ENCODE assay signal across 18 cellular contexts in the genomic region with DNA sequence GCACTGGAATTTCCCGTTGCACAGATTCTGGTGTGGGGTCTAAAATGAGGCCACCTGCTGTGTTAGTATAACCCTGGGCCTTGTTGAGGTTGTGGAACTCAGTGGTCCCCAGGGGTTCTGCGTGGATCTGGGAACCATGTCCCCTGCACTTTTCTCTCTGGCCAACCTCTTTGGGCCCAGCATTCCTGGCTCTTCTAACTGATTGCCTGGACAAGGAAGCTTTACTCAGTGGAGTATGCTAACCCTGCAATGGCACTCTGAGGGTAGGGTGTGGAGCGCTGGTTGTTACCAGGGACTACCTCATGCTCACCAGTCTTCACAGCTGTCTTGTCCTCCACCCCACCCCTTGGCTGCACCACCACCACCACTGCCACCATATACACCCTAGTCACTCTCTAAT. TPM values are rescaled to one million over a fixed set of nuclear protein-coding genes. Genes with fewer than 3 reads are reported as not detected.
DNase-seq lines count a peak whose midpoint lies in the region; ATAC-seq and TF ChIP-seq lines count a peak whose summit lies in the region.
"Had no signal": no experiment of that assay in that cellular context is flagged by ENCODE, and none has a peak within 500 bp of the region (broad histone marks: within the 10 kb centered on the region; RNA-seq: fewer than 3 reads in every experiment).

No MANE protein-coding gene starts in this region.

- no peak overlapping the region for H4K8ac ChIP-seq in neuronal stem cell (ENCODE audit: low read depth, low read length)

- DNase-seq in SJSA1 (ENCODE audit: low read depth in 1 of 2, low spot score in 2 of 2) (peak; percentile 68 to 91), neuronal stem cell (ENCODE audit: low spot score) (no peak), RWPE1 (ENCODE audit: low spot score) (no peak), SHP77 treated with DMSO at 0.1 percent for 48 hours (lab: John Stamatoyannopoulos, UW) (no peak)
- no peak for DNase-seq in CD8-positive, alpha-beta T cell
- DNase-seq: ACHN; BE2C; CD4-positive, alpha-beta T cell; DMS153; DMS79; GF-D8; GOT3; H7; HFFc6 had no signal

- no peak overlapping the region for H2BK120ac ChIP-seq in neuronal stem cell (ENCODE audit: low read depth, low read length)

- peak overlapping the region; percentile 28 for H2AK5ac ChIP-seq in neuronal stem cell (ENCODE audit: low read depth, low read length)

- H3K4me1 ChIP-seq in DOHH2 (ENCODE audit: control insufficient read depth, low read length) (peaks cover 100% of the 10 kb centered on the region), SJSA1 (replicated peaks) (no peaks in the 10 kb centered on the region), neuronal stem cell (ENCODE audit: control insufficient read depth in 2 of 2, insufficient read depth in 1 of 2, low read depth in 1 of 2, low read length in 2 of 2) (no peaks in the 10 kb centered on the region)
- H3K4me1 ChIP-seq in CD8-positive, alpha-beta T cell (ENCODE audit: insufficient read depth, low read length), result no peaks in the 10 kb centered on the region
- H3K4me1 ChIP-seq: BE2C had no signal

- H3K27me3 Mint-ChIP-seq in CD8-positive, alpha-beta T cell (ENCODE audit: low read depth), result peaks cover 8% of the 10 kb centered on the region
- H3K27me3 Mint-ChIP-seq: CD4-positive, alpha-beta T cell; IgD-negative memory B cell had no signal

- H2AFZ ChIP-seq in neuronal stem cell (ENCODE audit: low read length), result no peak overlapping the region

- H4K20me1 ChIP-seq in DOHH2 (ENCODE audit: control insufficient read depth, insufficient read depth, low read depth, low read length), result no peaks in the 10 kb centered on the region

- CTCF ChIA-PET in RWPE1 (lab: Yijun Ruan, JAX), result interaction anchor here (0.6 kb wide), 1 partner anchor 153 kb away, joined by 3 read pairs; no protein-coding TSS in a partner anchor
- CTCF ChIA-PET in CD8-positive, alpha-beta T cell (lab: Charles Lee), result no interaction called here

- H3K36me3 ChIP-seq in DOHH2 (ENCODE audit: control insufficient read depth, low read length), result peaks cover 29% of the 10 kb centered on the region
- H3K36me3 ChIP-seq in SJSA1, result no peaks in the 10 kb centered on the region
- no peaks in the 10 kb centered on the region for H3K36me3 ChIP-seq in neuronal stem cell (replicated peaks in 1 of 2; ENCODE audit: control insufficient read depth in 2 of 2, insufficient read depth in 2 of 2, low read length in 2 of 2)
- no peaks in the 10 kb centered on the region for H3K36me3 ChIP-seq in CD8-positive, alpha-beta T cell (ENCODE audit: insufficient read depth, low read length)
- H3K36me3 ChIP-seq: BE2C had no signal

- H3F3A ChIP-seq in DOHH2 (ENCODE audit: control insufficient read depth, insufficient read depth), result peaks cover 26% of the 10 kb centered on the region

- H3K9ac ChIP-seq in neuronal stem cell (ENCODE audit: low read depth, low read length, poor library complexity), result no peak overlapping the region

- POLR2A ChIA-PET in RWPE1 (lab: Yijun Ruan, JAX; ENCODE audit: low non-redundant PET), result no interaction called here
- POLR2A ChIA-PET in CD8-positive, alpha-beta T cell (lab: Charles Lee), result no interaction called here

- no peak overlapping the region for H2BK12ac ChIP-seq in neuronal stem cell (ENCODE audit: low read length)

- TF ChIP-seq CTCF in DOHH2 (IDR thresholded peaks at IDR 0.05; ENCODE audit: low read depth, low read length, poor library complexity, severe bottlenecking), result no peak
- TF ChIP-seq CTCF in RWPE1 (conservative IDR thresholded peaks at IDR 0.05; ENCODE audit: low read depth), result no peak
- TF ChIP-seq CTCF in CD8-positive, alpha-beta T cell (IDR thresholded peaks at IDR 0.05), result no peak

- no peaks in the 10 kb centered on the region for H3K9me3 ChIP-seq in DOHH2 (ENCODE audit: control insufficient read depth, insufficient read depth, low read length)
- H3K9me3 ChIP-seq in SJSA1 (replicated peaks), result peaks cover 11% of the 10 kb centered on the region
- no peaks in the 10 kb centered on the region for H3K9me3 ChIP-seq in neuronal stem cell (replicated peaks in 1 of 2; ENCODE audit: control insufficient read depth in 2 of 2, insufficient read depth in 1 of 2, low read depth in 1 of 2, low read length in 2 of 2)
- H3K9me3 ChIP-seq in CD8-positive, alpha-beta T cell (ENCODE audit: low read length), result no peaks in the 10 kb centered on the region
- H3K9me3 ChIP-seq: BE2C had no signal

- no peak overlapping the region for H3K4me3 Mint-ChIP-seq in CD8-positive, alpha-beta T cell
- H3K4me3 Mint-ChIP-seq: CD4-positive, alpha-beta T cell; HFFc6; IgD-negative memory B cell had no signal

- no peak overlapping the region for H3K23ac ChIP-seq in neuronal stem cell (ENCODE audit: low read depth, low read length, poor library complexity)

- no peak overlapping the region for H3K18ac ChIP-seq in neuronal stem cell (ENCODE audit: low read length)

- intact Hi-C loops in CD8-positive, alpha-beta T cell (cut with DNase I, micrococcal nuclease), result no loop called here

- no peak overlapping the region for H3K27ac Mint-ChIP-seq in CD8-positive, alpha-beta T cell
- H3K27ac Mint-ChIP-seq: CD4-positive, alpha-beta T cell; HFFc6 had no signal

- H3K4me1 Mint-ChIP-seq in CD8-positive, alpha-beta T cell (ENCODE audit: low read depth), result peaks cover 10% of the 10 kb centered on the region

- no peak overlapping the region for H2BK15ac ChIP-seq in neuronal stem cell (ENCODE audit: low read length)

- no peak for ATAC-seq in CD8-positive, alpha-beta T cell
- ATAC-seq: HCT116 had no signal

- no peaks in the 10 kb centered on the region for H3K36me3 Mint-ChIP-seq in CD8-positive, alpha-beta T cell
- H3K36me3 Mint-ChIP-seq: IgD-negative memory B cell had no signal

- H3K9me2 ChIP-seq in DOHH2 (replicated peaks; ENCODE audit: control insufficient read depth, low read length), result no peaks in the 10 kb centered on the region

- H3K4ac ChIP-seq in neuronal stem cell (ENCODE audit: low read length), result no peak overlapping the region

- no peak overlapping the region for H4K91ac ChIP-seq in neuronal stem cell (ENCODE audit: low read depth, low read length, poor library complexity)

- no peaks in the 10 kb centered on the region for H3K9me3 Mint-ChIP-seq in CD8-positive, alpha-beta T cell
- H3K9me3 Mint-ChIP-seq: CD4-positive, alpha-beta T cell; HFFc6 had no signal

- peaks cover 44% of the 10 kb centered on the region for H3K79me2 ChIP-seq in DOHH2 (ENCODE audit: control insufficient read depth, low read length)

- no peaks in the 10 kb centered on the region for H3K79me1 ChIP-seq in neuronal stem cell (ENCODE audit: low read depth, low read length)

- H3K27me3 ChIP-seq in DOHH2 (ENCODE audit: control insufficient read depth, low read length), result no peaks in the 10 kb centered on the region
- peaks cover 97% of the 10 kb centered on the region for H3K27me3 ChIP-seq in SJSA1 (replicated peaks)
- peaks cover 0 to under 1% (median 0%) of the 10 kb centered on the region in 3 experiments for H3K27me3 ChIP-seq in neuronal stem cell (ENCODE audit: control insufficient read depth in 3 of 3, insufficient read depth in 3 of 3, low read depth in 1 of 3, low read length in 3 of 3)
- H3K27me3 ChIP-seq in CD8-positive, alpha-beta T cell (ENCODE audit: insufficient read depth, low read length), result no peaks in the 10 kb centered on the region

- H2BK5ac ChIP-seq in neuronal stem cell (ENCODE audit: low read length), result no peak overlapping the region

- peak overlapping the region; percentile 21 for H3K14ac ChIP-seq in neuronal stem cell (ENCODE audit: low read length)

- H3K27ac ChIP-seq in DOHH2 (ENCODE audit: low read depth, low read length) (peak overlapping the region; percentile 39), SJSA1 (no peak overlapping the region), neuronal stem cell (replicated peaks; ENCODE audit: low read length) (no peak overlapping the region), RWPE1 (no peak overlapping the region)
- H3K27ac ChIP-seq in CD8-positive, alpha-beta T cell (ENCODE audit: low read depth, low read length), result no peak overlapping the region
- H3K27ac ChIP-seq: C4-2B had no signal

- H3K4me3 ChIP-seq in DOHH2 (ENCODE audit: low read length) (no peak overlapping the region), SJSA1 (no peak overlapping the region), neuronal stem cell (ENCODE audit: low read length in 2 of 2) (peak overlapping the region in 1 of 2 donors; percentile 35)
- H3K4me3 ChIP-seq in CD8-positive, alpha-beta T cell (ENCODE audit: low read depth, low read length), result no peak overlapping the region

- WGBS in neuronal stem cell (ENCODE audit: extremely low coverage in 2 of 2, insufficient read length in 2 of 2, insufficient replicate concordance in 1 of 2), 2 donors, result no CpG with 5 or more reads among the region's 3 CpGs

- no peak overlapping the region for H3K4me2 ChIP-seq in DOHH2 (ENCODE audit: low read length)
- no peak overlapping the region for H3K4me2 ChIP-seq in neuronal stem cell (ENCODE audit: insufficient read depth, low read length, poor library complexity, severe bottlenecking)

RNA-seq across cellular contexts. Expression of gene CPM, which starts 39.2 kb away (rescaled TPM):
- total RNA-seq in SJSA1 (2014; rRNA removed; shearing (Covaris generic)), result 72.6 and 74.4 TPM in 2 replicates
- polyA plus RNA-seq in neuronal stem cell (2013, experiment 1 of 2), result 0.22 TPM
- polyA plus RNA-seq in neuronal stem cell (2013, experiment 2 of 2), result 0.15 TPM
- under 1 TPM; 0.30 to 0.78 TPM for total RNA-seq in CD8-positive, alpha-beta T cell

Comparison
In these comparisons a context has a peak if more than half of its experiments do, and no peak if none do; other contexts are left out.
1. DNase-seq: peak in SJSA1 (2 of 2); none in neuronal stem cell (single experiment), RWPE1 (single experiment), CD8-positive, alpha-beta T cell (0 of 7) and SHP77 treated with DMSO at 0.1 percent for 48 hours (single experiment).
2. RNA of gene CPM, which starts 39.2 kb away (total RNA-seq): 72.6 to 74.4 TPM in SJSA1; 0.30 to 0.78 TPM in CD8-positive, alpha-beta T cell; every median in the first group is over 10 times any median in the second.